In the genomic region with DNA sequence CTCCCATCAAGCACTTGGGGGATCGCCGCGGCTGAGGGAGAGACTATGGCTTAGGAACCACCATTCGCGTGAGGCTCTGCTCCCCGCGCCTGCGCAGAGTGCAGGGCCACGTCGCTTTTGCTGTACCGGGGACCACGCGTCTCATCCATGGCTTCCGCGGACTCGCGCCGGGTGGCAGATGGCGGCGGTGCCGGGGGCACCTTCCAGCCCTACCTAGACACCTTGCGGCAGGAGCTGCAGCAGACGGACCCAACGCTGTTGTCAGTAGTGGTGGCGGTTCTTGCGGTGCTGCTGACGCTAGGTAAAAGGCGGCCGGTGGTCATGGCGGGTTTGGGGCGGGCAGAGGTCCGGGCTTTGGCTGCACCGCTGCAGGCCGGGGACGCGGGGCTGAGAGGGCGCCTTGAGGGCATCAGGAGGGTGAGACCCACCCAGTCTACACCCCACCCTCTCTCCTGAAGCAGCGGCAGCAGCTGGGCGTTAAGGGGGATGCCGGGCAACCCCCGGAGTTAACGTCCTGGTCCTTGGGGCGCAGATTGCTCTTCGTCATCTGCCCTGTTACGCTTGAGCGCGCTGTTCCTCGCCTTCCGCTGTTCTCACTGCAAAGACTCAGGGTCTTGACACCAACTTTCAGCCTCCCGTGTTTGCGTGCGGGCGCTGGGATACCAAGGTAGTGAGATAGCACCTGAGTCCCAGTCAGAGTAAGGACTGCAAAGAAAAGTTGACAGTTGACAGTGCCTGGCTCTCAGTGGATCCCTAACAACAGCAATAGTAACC, we compare ENCODE assay signal across 1 cellular context.
TF ChIP-seq lines count a peak whose summit lies in the region.

A gene with protein sequence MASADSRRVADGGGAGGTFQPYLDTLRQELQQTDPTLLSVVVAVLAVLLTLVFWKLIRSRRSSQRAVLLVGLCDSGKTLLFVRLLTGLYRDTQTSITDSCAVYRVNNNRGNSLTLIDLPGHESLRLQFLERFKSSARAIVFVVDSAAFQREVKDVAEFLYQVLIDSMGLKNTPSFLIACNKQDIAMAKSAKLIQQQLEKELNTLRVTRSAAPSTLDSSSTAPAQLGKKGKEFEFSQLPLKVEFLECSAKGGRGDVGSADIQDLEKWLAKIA (plus strand): TSS at position 114 of the 774 bp plus-strand sequence. CDS start 34 bp downstream, at position 148.

TF ChIP-seq in K562, 482 proteins besides CTCF, POLR2A, EP300 and RAD21 (continued from another document):
- TF ChIP-seq, protein P1, sequence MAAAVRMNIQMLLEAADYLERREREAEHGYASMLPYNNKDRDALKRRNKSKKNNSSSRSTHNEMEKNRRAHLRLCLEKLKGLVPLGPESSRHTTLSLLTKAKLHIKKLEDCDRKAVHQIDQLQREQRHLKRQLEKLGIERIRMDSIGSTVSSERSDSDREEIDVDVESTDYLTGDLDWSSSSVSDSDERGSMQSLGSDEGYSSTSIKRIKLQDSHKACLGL (CRISPR knock-in tag; IDR thresholded peaks at IDR 0.05; ENCODE audit: borderline replicate concordance, poor library complexity, severe bottlenecking), result peak; percentile 57
- no peak for TF ChIP-seq ZNF12 (CRISPR knock-in tag; IDR thresholded peaks at IDR 0.05)
- no peak for TF ChIP-seq ZNF696 (CRISPR knock-in tag; conservative IDR thresholded peaks at IDR 0.05)
- peak; percentile 57; the same call in 1 of the 2 replicates for TF ChIP-seq HDAC2 (IDR thresholded peaks at IDR 0.05)
- TF ChIP-seq ARID2 (IDR thresholded peaks at IDR 0.05), result no peak
- TF ChIP-seq SRSF1 (IDR thresholded peaks at IDR 0.05; ENCODE audit: low read depth, low read length), result no peak
- no peak for TF ChIP-seq HMGN3 (IDR thresholded peaks at IDR 0.05; ENCODE audit: borderline replicate concordance, extremely low read depth, insufficient read length, low read depth, low read length)
- TF ChIP-seq CREB1 (IDR thresholded peaks at IDR 0.05), result peak; percentile 70
- TF ChIP-seq CREB1 (CRISPR knock-in tag; IDR thresholded peaks at IDR 0.05), result 0 out of 2 replicates have a peak, but pooled peaks have one; percentile 60
- TF ChIP-seq SNRNP70 (optimal IDR thresholded peaks at IDR 0.05; ENCODE audit: low read depth, low read length), result no peak
- TF ChIP-seq ADNP (tag; IDR thresholded peaks at IDR 0.05), result no peak
- no peak for TF ChIP-seq GTF2F1 (IDR thresholded peaks at IDR 0.05; ENCODE audit: low read depth, low read length)
- TF ChIP-seq SMARCC2 (IDR thresholded peaks at IDR 0.05; ENCODE audit: low read depth), result no peak
- no peak for TF ChIP-seq U2AF2 (optimal IDR thresholded peaks at IDR 0.05; ENCODE audit: low read depth, low read length)
- TF ChIP-seq FOXJ2 (tag; IDR thresholded peaks at IDR 0.05), result no peak
- TF ChIP-seq, protein P2, sequence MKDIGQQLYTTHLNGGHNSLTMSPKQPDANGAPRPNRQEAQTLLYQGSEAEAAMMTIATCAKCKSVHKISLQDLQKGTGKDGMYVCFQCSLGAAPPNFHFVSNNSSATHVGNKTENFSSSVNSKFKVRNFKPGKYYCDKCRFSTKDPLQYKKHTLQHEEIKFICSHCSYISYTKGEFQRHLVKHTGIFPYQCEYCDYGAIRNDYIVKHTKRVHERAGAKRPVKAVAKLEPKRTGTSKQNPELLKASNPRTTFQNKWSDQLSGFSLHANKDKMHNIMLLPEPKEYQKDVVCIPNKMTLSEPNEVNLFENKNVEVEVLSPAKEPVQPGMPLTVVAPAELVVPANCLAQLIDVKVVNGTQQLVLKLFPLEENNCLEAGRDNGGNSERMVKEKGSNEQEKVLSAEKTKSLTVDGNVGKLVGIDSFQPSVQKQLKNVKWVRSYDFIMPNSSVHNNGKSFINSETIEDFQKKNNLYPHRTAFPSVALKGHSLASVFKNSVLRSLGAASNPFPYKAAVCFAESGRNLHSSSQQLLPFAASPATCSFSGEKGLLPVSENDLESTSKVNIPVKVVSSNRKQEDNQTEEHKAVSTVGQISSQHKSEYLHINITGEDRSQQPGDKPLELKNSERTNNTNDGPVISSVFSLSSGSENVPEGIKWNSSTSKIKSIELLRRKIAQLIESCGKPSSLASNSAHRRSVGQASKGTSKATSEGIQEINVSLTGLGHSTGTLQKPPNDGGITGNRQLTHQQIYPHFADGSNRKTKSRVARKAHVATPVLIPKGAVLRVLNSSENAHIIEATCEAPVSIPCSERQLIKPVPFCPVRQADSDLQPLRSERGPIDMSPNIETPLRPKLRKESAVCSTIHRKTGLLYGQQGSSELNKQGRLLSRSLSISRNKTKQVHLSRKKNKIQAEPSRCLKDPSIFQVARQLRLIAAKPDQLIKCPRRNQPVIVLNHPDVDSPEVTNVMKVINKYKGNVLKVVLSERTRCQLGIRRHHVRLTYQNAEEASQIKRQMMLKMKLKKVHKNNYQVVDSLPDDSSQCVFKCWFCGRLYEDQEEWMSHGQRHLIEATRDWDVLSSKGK (CRISPR knock-in tag; IDR thresholded peaks at IDR 0.05), result no peak
- TF ChIP-seq, protein P3, sequence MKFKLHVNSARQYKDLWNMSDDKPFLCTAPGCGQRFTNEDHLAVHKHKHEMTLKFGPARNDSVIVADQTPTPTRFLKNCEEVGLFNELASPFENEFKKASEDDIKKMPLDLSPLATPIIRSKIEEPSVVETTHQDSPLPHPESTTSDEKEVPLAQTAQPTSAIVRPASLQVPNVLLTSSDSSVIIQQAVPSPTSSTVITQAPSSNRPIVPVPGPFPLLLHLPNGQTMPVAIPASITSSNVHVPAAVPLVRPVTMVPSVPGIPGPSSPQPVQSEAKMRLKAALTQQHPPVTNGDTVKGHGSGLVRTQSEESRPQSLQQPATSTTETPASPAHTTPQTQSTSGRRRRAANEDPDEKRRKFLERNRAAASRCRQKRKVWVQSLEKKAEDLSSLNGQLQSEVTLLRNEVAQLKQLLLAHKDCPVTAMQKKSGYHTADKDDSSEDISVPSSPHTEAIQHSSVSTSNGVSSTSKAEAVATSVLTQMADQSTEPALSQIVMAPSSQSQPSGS (CRISPR knock-in tag; IDR thresholded peaks at IDR 0.05), result no peak
- no peak for TF ChIP-seq PRPF4 (IDR thresholded peaks at IDR 0.05; ENCODE audit: insufficient read depth, low read depth, low read length, poor library complexity, severe bottlenecking)
- TF ChIP-seq, protein P4, sequence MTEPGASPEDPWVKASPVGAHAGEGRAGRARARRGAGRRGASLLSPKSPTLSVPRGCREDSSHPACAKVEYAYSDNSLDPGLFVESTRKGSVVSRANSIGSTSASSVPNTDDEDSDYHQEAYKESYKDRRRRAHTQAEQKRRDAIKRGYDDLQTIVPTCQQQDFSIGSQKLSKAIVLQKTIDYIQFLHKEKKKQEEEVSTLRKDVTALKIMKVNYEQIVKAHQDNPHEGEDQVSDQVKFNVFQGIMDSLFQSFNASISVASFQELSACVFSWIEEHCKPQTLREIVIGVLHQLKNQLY (CRISPR knock-in tag; conservative IDR thresholded peaks at IDR 0.05), result no peak
- no peak for TF ChIP-seq TEAD2 (tag; IDR thresholded peaks at IDR 0.05)
- no peak for TF ChIP-seq TOE1 (IDR thresholded peaks at IDR 0.05; ENCODE audit: borderline replicate concordance)
- TF ChIP-seq TOE1 (CRISPR knock-in tag; IDR thresholded peaks at IDR 0.05; ENCODE audit: borderline replicate concordance, low read depth), result no peak
- no peak for TF ChIP-seq RBM34 (IDR thresholded peaks at IDR 0.05; ENCODE audit: borderline replicate concordance, insufficient read depth, low read length)
- TF ChIP-seq PHF8 (IDR thresholded peaks at IDR 0.05; ENCODE audit: borderline replicate concordance, low read length), result peak; percentile 94; the same call in 1 of the 2 replicates
- TF ChIP-seq RBM15 (IDR thresholded peaks at IDR 0.05; ENCODE audit: insufficient read depth, low read length), result no peak
- no peak for TF ChIP-seq CEBPG (CRISPR knock-in tag; IDR thresholded peaks at IDR 0.05)
- no peak for TF ChIP-seq CEBPG (tag; conservative IDR thresholded peaks at IDR 0.05 in 1 of 2, IDR thresholded peaks at IDR 0.05 in 1 of 2)
- TF ChIP-seq ZNF143 (CRISPR knock-in tag; IDR thresholded peaks at IDR 0.05), result peak; percentile 92
- TF ChIP-seq ZNF436 (CRISPR knock-in tag; IDR thresholded peaks at IDR 0.05), result no peak
- no peak for TF ChIP-seq DMBX1 (CRISPR knock-in tag; IDR thresholded peaks at IDR 0.05; ENCODE audit: borderline replicate concordance)
- no peak for TF ChIP-seq ETS2 (tag; IDR thresholded peaks at IDR 0.05; ENCODE audit: borderline replicate concordance, poor library complexity, severe bottlenecking)
- TF ChIP-seq, protein P5, sequence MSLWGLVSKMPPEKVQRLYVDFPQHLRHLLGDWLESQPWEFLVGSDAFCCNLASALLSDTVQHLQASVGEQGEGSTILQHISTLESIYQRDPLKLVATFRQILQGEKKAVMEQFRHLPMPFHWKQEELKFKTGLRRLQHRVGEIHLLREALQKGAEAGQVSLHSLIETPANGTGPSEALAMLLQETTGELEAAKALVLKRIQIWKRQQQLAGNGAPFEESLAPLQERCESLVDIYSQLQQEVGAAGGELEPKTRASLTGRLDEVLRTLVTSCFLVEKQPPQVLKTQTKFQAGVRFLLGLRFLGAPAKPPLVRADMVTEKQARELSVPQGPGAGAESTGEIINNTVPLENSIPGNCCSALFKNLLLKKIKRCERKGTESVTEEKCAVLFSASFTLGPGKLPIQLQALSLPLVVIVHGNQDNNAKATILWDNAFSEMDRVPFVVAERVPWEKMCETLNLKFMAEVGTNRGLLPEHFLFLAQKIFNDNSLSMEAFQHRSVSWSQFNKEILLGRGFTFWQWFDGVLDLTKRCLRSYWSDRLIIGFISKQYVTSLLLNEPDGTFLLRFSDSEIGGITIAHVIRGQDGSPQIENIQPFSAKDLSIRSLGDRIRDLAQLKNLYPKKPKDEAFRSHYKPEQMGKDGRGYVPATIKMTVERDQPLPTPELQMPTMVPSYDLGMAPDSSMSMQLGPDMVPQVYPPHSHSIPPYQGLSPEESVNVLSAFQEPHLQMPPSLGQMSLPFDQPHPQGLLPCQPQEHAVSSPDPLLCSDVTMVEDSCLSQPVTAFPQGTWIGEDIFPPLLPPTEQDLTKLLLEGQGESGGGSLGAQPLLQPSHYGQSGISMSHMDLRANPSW (CRISPR knock-in tag; IDR thresholded peaks at IDR 0.05), result no peak
- TF ChIP-seq ZNF140 (CRISPR knock-in tag; IDR thresholded peaks at IDR 0.05), result no peak
- no peak for TF ChIP-seq RHOXF2B (CRISPR knock-in tag; conservative IDR thresholded peaks at IDR 0.05)
- TF ChIP-seq ZNF324 (CRISPR knock-in tag; IDR thresholded peaks at IDR 0.05), result no peak
- no peak for TF ChIP-seq THRAP3 (IDR thresholded peaks at IDR 0.05; ENCODE audit: borderline replicate concordance)
- no peak for TF ChIP-seq NELFE (IDR thresholded peaks at IDR 0.05; ENCODE audit: insufficient read depth, insufficient read length)
TF ChIP-seq in K562: peak in this region for 69.
